ENCODE assay signal across 8 cellular contexts in genomic region chr17:75517277-75517865, GRCh38. TPM values are rescaled to one million over a fixed set of nuclear protein-coding genes. Genes with fewer than 3 reads are reported as not detected.
DNase-seq lines count a peak whose midpoint lies in the region; ATAC-seq and TF ChIP-seq lines count a peak whose summit lies in the region.

No MANE protein-coding gene starts in this region.

- H3K27me3 ChIP-seq in fibroblast of lung (ENCODE audit: control insufficient read depth, insufficient read depth, low read length) (no peaks in the 10 kb centered on the region), prostate gland (replicated peaks; ENCODE audit: insufficient read depth) (no peaks in the 10 kb centered on the region)

- DNase-seq in SIG-M5 treated with dmso at 0.1 percent for 504 hours (lab: John Stamatoyannopoulos, UW; ENCODE audit: unreplicated experiment), result peak; percentile 59
- DNase-seq in SIG-M5 (lab: John Stamatoyannopoulos, UW), result no peak
- no peak for DNase-seq in activated B cell treated with CpG ODN at 0.5 μM for 24 hours
- DNase-seq in fibroblast of lung (ENCODE audit: low read depth in 2 of 2), result no peak
- no peak for DNase-seq in prostate gland (ENCODE audit: low spot score)
- no peak for DNase-seq in OCI-M2 (lab: John Stamatoyannopoulos, UW; ENCODE audit: unreplicated experiment)

- H3K9ac ChIP-seq in fibroblast of lung (ENCODE audit: insufficient read depth, low read length), result peak overlapping the region; percentile 55

- peak overlapping the region; percentile 11 for H3K27ac Mint-ChIP-seq in activated B cell treated with CpG ODN at 0.5 μM for 24 hours

- POLR2A ChIA-PET in activated B cell treated with CpG ODN at 0.5 μM for 24 hours (lab: Charles Lee), result interaction anchor here (0.9 to 1.9 kb wide), 8 partner anchors 8 to 338 kb away, joined by 3 to 38 read pairs (median 5); partner anchors contain the start of genes LLGL2, TMEM94 and WBP2

- H4K20me1 ChIP-seq in fibroblast of lung (ENCODE audit: control insufficient read depth, extremely low read depth, insufficient read depth, low read length), result no peaks in the 10 kb centered on the region

- intact Hi-C loops in activated B cell treated with CpG ODN at 0.5 μM for 24 hours (cut with micrococcal nuclease), result loop anchor here (2.0 to 5.0 kb wide), 4 partner anchors 61 to 245 kb away; partner anchors contain the start of genes GRB2, MIF4GD and TMEM94
- intact Hi-C loops in prostate gland (cut with DNase I), result loop anchor here (2.0 to 10.0 kb wide), 4 partner anchors 71 to 227 kb away; no protein-coding TSS in a partner anchor

- H3K27ac ChIP-seq in fibroblast of lung (ENCODE audit: insufficient read depth, low read length), result no peak overlapping the region
- peak overlapping the region; percentile 66 to 79 for H3K27ac ChIP-seq in prostate gland

- H3K4me3 Mint-ChIP-seq in activated B cell treated with CpG ODN at 0.5 μM for 24 hours, result peak overlapping the region; percentile 76

- H3K27me3 Mint-ChIP-seq in activated B cell treated with CpG ODN at 0.5 μM for 24 hours, result no peaks in the 10 kb centered on the region

- WGBS in prostate gland, result 24% methylated on average over 11 of the region's 11 CpGs

- H3K9me3 Mint-ChIP-seq in activated B cell treated with CpG ODN at 0.5 μM for 24 hours, result no peaks in the 10 kb centered on the region

- ATAC-seq in activated B cell treated with CpG ODN at 0.5 μM for 24 hours (ENCODE audit: low read depth) (no peak), GM19035 (IDR thresholded peaks at IDR 0.05; ENCODE audit: unreplicated experiment) (no peak), HG03108 (IDR thresholded peaks at IDR 0.05; ENCODE audit: unreplicated experiment) (no peak)

- H3K9me3 ChIP-seq in fibroblast of lung (ENCODE audit: control insufficient read depth, insufficient read depth, low read depth, low read length), result no peaks in the 10 kb centered on the region
- no peaks in the 10 kb centered on the region for H3K9me3 ChIP-seq in prostate gland

- peaks cover 1% of the 10 kb centered on the region for H3K36me3 ChIP-seq in fibroblast of lung (ENCODE audit: control insufficient read depth, insufficient read depth, low read length)
- H3K36me3 ChIP-seq in prostate gland, result no peaks in the 10 kb centered on the region

- H3K4me3 ChIP-seq in fibroblast of lung (replicated peaks in 1 of 4; ENCODE audit: control extremely low read depth in 1 of 4, insufficient read depth in 1 of 4, low read depth in 3 of 4, low read length in 4 of 4) (peak overlapping the region; percentile 63 to 87 (median 74)), prostate gland (peak overlapping the region; percentile 82)

- H3K4me2 ChIP-seq in fibroblast of lung (ENCODE audit: extremely low read depth, insufficient read depth, low read length), result peak overlapping the region; percentile 88

- peaks cover 22% of the 10 kb centered on the region for H3K4me1 Mint-ChIP-seq in activated B cell treated with CpG ODN at 0.5 μM for 24 hours

- peaks cover 14% of the 10 kb centered on the region for H3K36me3 Mint-ChIP-seq in activated B cell treated with CpG ODN at 0.5 μM for 24 hours (ENCODE audit: low read depth)

- H3K79me2 ChIP-seq in fibroblast of lung (ENCODE audit: control insufficient read depth, insufficient read depth, low read length), result peaks cover 2% of the 10 kb centered on the region

- H2AFZ ChIP-seq in fibroblast of lung (ENCODE audit: low read length), result no peak overlapping the region

- no peak for TF ChIP-seq CTCF in activated B cell treated with CpG ODN at 0.5 μM for 24 hours (IDR thresholded peaks at IDR 0.05)
- no peak for TF ChIP-seq CTCF in fibroblast of lung (conservative IDR thresholded peaks at IDR 0.05 in 1 of 2, IDR thresholded peaks at IDR 0.05 in 1 of 2; ENCODE audit: low read depth in 1 of 2, low read length in 2 of 2)
- peak in 1 of 4 experiments; percentile 21 for TF ChIP-seq CTCF in prostate gland (IDR thresholded peaks at IDR 0.05)

- CTCF ChIA-PET in activated B cell treated with CpG ODN at 0.5 μM for 24 hours (lab: Charles Lee), result interaction anchor here (1.1 to 1.8 kb wide), 2 partner anchors 116 to 246 kb away, joined by 3 to 9 read pairs; partner anchors contain the start of genes MIF4GD and SMIM5

- H3K4me1 ChIP-seq in fibroblast of lung (ENCODE audit: control insufficient read depth, extremely low read depth, insufficient read depth, low read length) (peaks cover 3% of the 10 kb centered on the region), prostate gland (replicated peaks) (peaks cover 7% of the 10 kb centered on the region)

- TF ChIP-seq POLR2A in prostate gland (IDR thresholded peaks at IDR 0.05), result no peak

RNA-seq across cellular contexts. Expression of gene TSEN54, which starts 1.0 kb away (rescaled TPM):
- total RNA-seq in activated B cell treated with CpG ODN at 0.5 μM for 24 hours, result 21.0 and 24.9 TPM in 2 replicates
- total RNA-seq in fibroblast of lung, result 7.8 and 10.0 TPM in 2 replicates
- polyA plus RNA-seq in fibroblast of lung, result 5.3 and 10.1 TPM in 2 replicates
- 6.1 and 11.4 TPM in 2 replicates for polyA plus RNA-seq in fibroblast of lung (2012)
- polyA minus RNA-seq in fibroblast of lung (ENCODE audit: low replicate concordance), result 9.1 and 13.8 TPM in 2 replicates
- 10 to 100 TPM; 45.9 to 56.2 TPM for total RNA-seq in prostate gland

RNA-seq across cellular contexts. Expression of gene CASKIN2, which starts 2.0 kb away (rescaled TPM):
- total RNA-seq in activated B cell treated with CpG ODN at 0.5 μM for 24 hours (1.2 and 1.4 TPM in 2 replicates), fibroblast of lung (4.9 and 8.3 TPM in 2 replicates), prostate gland (10 to 100 TPM; 16.0 to 35.8 TPM)
- 3.4 and 4.5 TPM in 2 replicates for polyA plus RNA-seq in fibroblast of lung
- polyA plus RNA-seq in fibroblast of lung (2012), result 6.5 and 7.7 TPM in 2 replicates
- 22.1 and 28.7 TPM in 2 replicates for polyA minus RNA-seq in fibroblast of lung (ENCODE audit: low replicate concordance)

RNA-seq across cellular contexts. Expression of gene LLGL2, which starts 8.1 kb away (rescaled TPM):
- total RNA-seq in activated B cell treated with CpG ODN at 0.5 μM for 24 hours (27.5 and 29.9 TPM in 2 replicates), fibroblast of lung (0.26 and 0.33 TPM in 2 replicates), prostate gland (10 to 100 TPM; 43.0 to 65.3 TPM)
- 0.02 and 0.03 TPM in 2 replicates for polyA plus RNA-seq in fibroblast of lung
- 0.08 and 0.48 TPM in 2 replicates for polyA plus RNA-seq in fibroblast of lung (2012)
- polyA minus RNA-seq in fibroblast of lung (ENCODE audit: low replicate concordance), result not detected in 2 replicates

Comparison
In these comparisons a context has a peak if more than half of its experiments do, and no peak if none do; other contexts are left out.
1. RNA of gene LLGL2, which starts 8.1 kb away (total RNA-seq): 43.0 to 65.3 TPM in prostate gland and 27.5 to 29.9 TPM in activated B cell treated with CpG ODN at 0.5 μM for 24 hours; 0.26 to 0.33 TPM in fibroblast of lung; every median in the first group is over 10 times any median in the second.